Comparison of ENCODE assay signal across 1 cellular context in the genomic region with DNA sequence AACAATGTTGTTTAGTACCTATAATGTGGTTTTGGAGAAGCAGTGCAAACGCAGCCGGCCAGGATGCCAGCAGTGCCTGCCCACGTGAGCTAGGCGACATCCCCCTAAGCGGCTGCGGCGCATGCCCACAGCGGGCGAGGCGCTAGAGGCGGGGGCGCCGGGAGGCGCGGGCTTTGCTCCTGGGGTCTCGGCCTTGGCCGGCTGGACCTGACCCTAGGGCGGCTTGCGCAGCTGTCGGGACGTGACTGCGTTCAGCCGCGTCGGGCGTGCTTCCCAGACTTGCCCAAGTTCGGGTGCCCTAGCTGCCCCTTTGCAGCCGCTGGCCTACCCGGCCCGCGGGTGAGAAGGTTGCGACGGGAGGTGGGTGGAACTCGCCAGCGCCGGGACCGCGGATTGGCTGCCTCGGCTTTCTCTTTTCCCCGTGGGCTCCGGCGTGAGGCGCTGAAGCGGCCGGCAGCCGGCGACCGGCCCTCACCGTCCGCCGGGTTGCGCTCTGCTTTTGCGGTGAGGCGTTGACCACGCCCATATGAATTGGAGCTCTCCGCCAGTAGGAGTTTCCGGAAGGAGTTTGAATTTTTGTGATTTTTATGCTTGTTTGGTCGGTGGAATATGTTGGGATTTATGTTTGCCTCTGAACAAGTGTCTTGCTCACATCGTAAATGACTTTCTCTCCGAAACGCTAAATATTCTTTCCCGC.
TF ChIP-seq lines count a peak whose summit lies in the region.

A gene (plus strand): TSS at position 122 of the 697 bp plus-strand sequence. CDS start 599 bp downstream, outside the sequence.

TF ChIP-seq in HEK293, 187 proteins besides CTCF, POLR2A, EP300 and RAD21 (continued from another document and continues in another):
- TF ChIP-seq KLF1 (tag by site-specific recombination; IDR thresholded peaks at IDR 0.05) (peak; percentile 53; the same call in 1 of the 2 replicates), ZNF10 (tag by site-specific recombination; IDR thresholded peaks at IDR 0.05) (0 out of 2 replicates have a peak, but pooled peaks have one; percentile 10), ZBTB48 (tag by site-specific recombination; IDR thresholded peaks at IDR 0.05) (no peak), ZNF529 (tag by site-specific recombination; IDR thresholded peaks at IDR 0.05; ENCODE audit: insufficient replicate concordance) (no peak), ZNF561 (tag by site-specific recombination; IDR thresholded peaks at IDR 0.05; ENCODE audit: borderline replicate concordance) (peak; percentile 87; the same call in 1 of the 2 replicates), ZNF544 (tag by site-specific recombination; IDR thresholded peaks at IDR 0.05) (no peak), ZBTB1 (tag by site-specific recombination; IDR thresholded peaks at IDR 0.05) (no peak), BCL11B (tag by site-specific recombination; IDR thresholded peaks at IDR 0.05; ENCODE audit: low read depth) (peak; percentile 89), ZNF76 (tag by site-specific recombination; IDR thresholded peaks at IDR 0.05; ENCODE audit: borderline replicate concordance, low read depth) (peak; percentile 46; the same call in 1 of the 2 replicates), ZNF341 (tag by site-specific recombination; IDR thresholded peaks at IDR 0.05; ENCODE audit: low read depth) (peak; percentile 32; the same call in 1 of the 2 replicates), ZNF175 (tag by site-specific recombination; IDR thresholded peaks at IDR 0.05) (no peak), RBAK (tag by site-specific recombination; IDR thresholded peaks at IDR 0.05) (no peak), ZNF785 (tag by site-specific recombination; IDR thresholded peaks at IDR 0.05) (no peak), ZNF473 (tag by site-specific recombination; IDR thresholded peaks at IDR 0.05) (no peak), ZBTB20 (tag by site-specific recombination; IDR thresholded peaks at IDR 0.05) (peak; percentile 53), ZSCAN23 (tag by site-specific recombination; IDR thresholded peaks at IDR 0.05) (no peak), ZNF510 (tag by site-specific recombination; IDR thresholded peaks at IDR 0.05; ENCODE audit: insufficient replicate concordance) (no peak), ZNF791 (tag by site-specific recombination; IDR thresholded peaks at IDR 0.05) (no peak), ZNF501 (tag by site-specific recombination; IDR thresholded peaks at IDR 0.05) (peak; percentile 83; the same call in 1 of the 2 replicates), ZNF133 (tag by site-specific recombination; IDR thresholded peaks at IDR 0.05) (no peak), ZNF114 (tag by site-specific recombination; IDR thresholded peaks at IDR 0.05) (no peak), ZNF549 (tag by site-specific recombination; IDR thresholded peaks at IDR 0.05) (no peak), ZNF843 (tag by site-specific recombination; IDR thresholded peaks at IDR 0.05) (no peak), ZNF394 (tag by site-specific recombination; IDR thresholded peaks at IDR 0.05; ENCODE audit: borderline replicate concordance) (no peak), ZNF664 (tag by site-specific recombination; IDR thresholded peaks at IDR 0.05) (no peak), ZNF610 (tag by site-specific recombination; IDR thresholded peaks at IDR 0.05; ENCODE audit: borderline replicate concordance) (0 out of 2 replicates have a peak, but pooled peaks have one; percentile 54)
- TF ChIP-seq, protein P1, sequence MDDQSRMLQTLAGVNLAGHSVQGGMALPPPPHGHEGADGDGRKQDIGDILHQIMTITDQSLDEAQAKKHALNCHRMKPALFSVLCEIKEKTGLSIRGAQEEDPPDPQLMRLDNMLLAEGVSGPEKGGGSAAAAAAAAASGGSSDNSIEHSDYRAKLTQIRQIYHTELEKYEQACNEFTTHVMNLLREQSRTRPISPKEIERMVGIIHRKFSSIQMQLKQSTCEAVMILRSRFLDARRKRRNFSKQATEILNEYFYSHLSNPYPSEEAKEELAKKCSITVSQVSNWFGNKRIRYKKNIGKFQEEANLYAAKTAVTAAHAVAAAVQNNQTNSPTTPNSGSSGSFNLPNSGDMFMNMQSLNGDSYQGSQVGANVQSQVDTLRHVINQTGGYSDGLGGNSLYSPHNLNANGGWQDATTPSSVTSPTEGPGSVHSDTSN (CRISPR knock-in tag; IDR thresholded peaks at IDR 0.05): 0 out of 2 replicates have a peak, but pooled peaks have one; percentile 59
- TF ChIP-seq, protein P2, sequence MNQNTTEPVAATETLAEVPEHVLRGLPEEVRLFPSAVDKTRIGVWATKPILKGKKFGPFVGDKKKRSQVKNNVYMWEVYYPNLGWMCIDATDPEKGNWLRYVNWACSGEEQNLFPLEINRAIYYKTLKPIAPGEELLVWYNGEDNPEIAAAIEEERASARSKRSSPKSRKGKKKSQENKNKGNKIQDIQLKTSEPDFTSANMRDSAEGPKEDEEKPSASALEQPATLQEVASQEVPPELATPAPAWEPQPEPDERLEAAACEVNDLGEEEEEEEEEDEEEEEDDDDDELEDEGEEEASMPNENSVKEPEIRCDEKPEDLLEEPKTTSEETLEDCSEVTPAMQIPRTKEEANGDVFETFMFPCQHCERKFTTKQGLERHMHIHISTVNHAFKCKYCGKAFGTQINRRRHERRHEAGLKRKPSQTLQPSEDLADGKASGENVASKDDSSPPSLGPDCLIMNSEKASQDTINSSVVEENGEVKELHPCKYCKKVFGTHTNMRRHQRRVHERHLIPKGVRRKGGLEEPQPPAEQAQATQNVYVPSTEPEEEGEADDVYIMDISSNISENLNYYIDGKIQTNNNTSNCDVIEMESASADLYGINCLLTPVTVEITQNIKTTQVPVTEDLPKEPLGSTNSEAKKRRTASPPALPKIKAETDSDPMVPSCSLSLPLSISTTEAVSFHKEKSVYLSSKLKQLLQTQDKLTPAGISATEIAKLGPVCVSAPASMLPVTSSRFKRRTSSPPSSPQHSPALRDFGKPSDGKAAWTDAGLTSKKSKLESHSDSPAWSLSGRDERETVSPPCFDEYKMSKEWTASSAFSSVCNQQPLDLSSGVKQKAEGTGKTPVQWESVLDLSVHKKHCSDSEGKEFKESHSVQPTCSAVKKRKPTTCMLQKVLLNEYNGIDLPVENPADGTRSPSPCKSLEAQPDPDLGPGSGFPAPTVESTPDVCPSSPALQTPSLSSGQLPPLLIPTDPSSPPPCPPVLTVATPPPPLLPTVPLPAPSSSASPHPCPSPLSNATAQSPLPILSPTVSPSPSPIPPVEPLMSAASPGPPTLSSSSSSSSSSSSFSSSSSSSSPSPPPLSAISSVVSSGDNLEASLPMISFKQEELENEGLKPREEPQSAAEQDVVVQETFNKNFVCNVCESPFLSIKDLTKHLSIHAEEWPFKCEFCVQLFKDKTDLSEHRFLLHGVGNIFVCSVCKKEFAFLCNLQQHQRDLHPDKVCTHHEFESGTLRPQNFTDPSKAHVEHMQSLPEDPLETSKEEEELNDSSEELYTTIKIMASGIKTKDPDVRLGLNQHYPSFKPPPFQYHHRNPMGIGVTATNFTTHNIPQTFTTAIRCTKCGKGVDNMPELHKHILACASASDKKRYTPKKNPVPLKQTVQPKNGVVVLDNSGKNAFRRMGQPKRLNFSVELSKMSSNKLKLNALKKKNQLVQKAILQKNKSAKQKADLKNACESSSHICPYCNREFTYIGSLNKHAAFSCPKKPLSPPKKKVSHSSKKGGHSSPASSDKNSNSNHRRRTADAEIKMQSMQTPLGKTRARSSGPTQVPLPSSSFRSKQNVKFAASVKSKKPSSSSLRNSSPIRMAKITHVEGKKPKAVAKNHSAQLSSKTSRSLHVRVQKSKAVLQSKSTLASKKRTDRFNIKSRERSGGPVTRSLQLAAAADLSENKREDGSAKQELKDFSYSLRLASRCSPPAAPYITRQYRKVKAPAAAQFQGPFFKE (tag by site-specific recombination; IDR thresholded peaks at IDR 0.05; ENCODE audit: borderline replicate concordance): no peak
- TF ChIP-seq, protein P3, sequence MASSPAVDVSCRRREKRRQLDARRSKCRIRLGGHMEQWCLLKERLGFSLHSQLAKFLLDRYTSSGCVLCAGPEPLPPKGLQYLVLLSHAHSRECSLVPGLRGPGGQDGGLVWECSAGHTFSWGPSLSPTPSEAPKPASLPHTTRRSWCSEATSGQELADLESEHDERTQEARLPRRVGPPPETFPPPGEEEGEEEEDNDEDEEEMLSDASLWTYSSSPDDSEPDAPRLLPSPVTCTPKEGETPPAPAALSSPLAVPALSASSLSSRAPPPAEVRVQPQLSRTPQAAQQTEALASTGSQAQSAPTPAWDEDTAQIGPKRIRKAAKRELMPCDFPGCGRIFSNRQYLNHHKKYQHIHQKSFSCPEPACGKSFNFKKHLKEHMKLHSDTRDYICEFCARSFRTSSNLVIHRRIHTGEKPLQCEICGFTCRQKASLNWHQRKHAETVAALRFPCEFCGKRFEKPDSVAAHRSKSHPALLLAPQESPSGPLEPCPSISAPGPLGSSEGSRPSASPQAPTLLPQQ (tag by site-specific recombination; IDR thresholded peaks at IDR 0.05): peak; percentile 62; the same call in 1 of the 2 replicates
- TF ChIP-seq, protein P4, sequence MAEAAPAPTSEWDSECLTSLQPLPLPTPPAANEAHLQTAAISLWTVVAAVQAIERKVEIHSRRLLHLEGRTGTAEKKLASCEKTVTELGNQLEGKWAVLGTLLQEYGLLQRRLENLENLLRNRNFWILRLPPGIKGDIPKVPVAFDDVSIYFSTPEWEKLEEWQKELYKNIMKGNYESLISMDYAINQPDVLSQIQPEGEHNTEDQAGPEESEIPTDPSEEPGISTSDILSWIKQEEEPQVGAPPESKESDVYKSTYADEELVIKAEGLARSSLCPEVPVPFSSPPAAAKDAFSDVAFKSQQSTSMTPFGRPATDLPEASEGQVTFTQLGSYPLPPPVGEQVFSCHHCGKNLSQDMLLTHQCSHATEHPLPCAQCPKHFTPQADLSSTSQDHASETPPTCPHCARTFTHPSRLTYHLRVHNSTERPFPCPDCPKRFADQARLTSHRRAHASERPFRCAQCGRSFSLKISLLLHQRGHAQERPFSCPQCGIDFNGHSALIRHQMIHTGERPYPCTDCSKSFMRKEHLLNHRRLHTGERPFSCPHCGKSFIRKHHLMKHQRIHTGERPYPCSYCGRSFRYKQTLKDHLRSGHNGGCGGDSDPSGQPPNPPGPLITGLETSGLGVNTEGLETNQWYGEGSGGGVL (tag by site-specific recombination; IDR thresholded peaks at IDR 0.05): no peak
- TF ChIP-seq, protein P5, sequence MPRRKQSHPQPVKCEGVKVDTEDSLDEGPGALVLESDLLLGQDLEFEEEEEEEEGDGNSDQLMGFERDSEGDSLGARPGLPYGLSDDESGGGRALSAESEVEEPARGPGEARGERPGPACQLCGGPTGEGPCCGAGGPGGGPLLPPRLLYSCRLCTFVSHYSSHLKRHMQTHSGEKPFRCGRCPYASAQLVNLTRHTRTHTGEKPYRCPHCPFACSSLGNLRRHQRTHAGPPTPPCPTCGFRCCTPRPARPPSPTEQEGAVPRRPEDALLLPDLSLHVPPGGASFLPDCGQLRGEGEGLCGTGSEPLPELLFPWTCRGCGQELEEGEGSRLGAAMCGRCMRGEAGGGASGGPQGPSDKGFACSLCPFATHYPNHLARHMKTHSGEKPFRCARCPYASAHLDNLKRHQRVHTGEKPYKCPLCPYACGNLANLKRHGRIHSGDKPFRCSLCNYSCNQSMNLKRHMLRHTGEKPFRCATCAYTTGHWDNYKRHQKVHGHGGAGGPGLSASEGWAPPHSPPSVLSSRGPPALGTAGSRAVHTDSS (tag by site-specific recombination; IDR thresholded peaks at IDR 0.05): no peak
- TF ChIP-seq, protein P6, sequence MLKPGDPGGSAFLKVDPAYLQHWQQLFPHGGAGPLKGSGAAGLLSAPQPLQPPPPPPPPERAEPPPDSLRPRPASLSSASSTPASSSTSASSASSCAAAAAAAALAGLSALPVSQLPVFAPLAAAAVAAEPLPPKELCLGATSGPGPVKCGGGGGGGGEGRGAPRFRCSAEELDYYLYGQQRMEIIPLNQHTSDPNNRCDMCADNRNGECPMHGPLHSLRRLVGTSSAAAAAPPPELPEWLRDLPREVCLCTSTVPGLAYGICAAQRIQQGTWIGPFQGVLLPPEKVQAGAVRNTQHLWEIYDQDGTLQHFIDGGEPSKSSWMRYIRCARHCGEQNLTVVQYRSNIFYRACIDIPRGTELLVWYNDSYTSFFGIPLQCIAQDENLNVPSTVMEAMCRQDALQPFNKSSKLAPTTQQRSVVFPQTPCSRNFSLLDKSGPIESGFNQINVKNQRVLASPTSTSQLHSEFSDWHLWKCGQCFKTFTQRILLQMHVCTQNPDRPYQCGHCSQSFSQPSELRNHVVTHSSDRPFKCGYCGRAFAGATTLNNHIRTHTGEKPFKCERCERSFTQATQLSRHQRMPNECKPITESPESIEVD (tag by site-specific recombination; IDR thresholded peaks at IDR 0.05): peak; percentile 58; the same call in 1 of the 2 replicates
- TF ChIP-seq, protein P7, sequence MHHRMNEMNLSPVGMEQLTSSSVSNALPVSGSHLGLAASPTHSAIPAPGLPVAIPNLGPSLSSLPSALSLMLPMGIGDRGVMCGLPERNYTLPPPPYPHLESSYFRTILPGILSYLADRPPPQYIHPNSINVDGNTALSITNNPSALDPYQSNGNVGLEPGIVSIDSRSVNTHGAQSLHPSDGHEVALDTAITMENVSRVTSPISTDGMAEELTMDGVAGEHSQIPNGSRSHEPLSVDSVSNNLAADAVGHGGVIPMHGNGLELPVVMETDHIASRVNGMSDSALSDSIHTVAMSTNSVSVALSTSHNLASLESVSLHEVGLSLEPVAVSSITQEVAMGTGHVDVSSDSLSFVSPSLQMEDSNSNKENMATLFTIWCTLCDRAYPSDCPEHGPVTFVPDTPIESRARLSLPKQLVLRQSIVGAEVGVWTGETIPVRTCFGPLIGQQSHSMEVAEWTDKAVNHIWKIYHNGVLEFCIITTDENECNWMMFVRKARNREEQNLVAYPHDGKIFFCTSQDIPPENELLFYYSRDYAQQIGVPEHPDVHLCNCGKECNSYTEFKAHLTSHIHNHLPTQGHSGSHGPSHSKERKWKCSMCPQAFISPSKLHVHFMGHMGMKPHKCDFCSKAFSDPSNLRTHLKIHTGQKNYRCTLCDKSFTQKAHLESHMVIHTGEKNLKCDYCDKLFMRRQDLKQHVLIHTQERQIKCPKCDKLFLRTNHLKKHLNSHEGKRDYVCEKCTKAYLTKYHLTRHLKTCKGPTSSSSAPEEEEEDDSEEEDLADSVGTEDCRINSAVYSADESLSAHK (tag by site-specific recombination; IDR thresholded peaks at IDR 0.05): 0 out of 2 replicates have a peak, but pooled peaks have one; percentile 24
- TF ChIP-seq, protein P8, sequence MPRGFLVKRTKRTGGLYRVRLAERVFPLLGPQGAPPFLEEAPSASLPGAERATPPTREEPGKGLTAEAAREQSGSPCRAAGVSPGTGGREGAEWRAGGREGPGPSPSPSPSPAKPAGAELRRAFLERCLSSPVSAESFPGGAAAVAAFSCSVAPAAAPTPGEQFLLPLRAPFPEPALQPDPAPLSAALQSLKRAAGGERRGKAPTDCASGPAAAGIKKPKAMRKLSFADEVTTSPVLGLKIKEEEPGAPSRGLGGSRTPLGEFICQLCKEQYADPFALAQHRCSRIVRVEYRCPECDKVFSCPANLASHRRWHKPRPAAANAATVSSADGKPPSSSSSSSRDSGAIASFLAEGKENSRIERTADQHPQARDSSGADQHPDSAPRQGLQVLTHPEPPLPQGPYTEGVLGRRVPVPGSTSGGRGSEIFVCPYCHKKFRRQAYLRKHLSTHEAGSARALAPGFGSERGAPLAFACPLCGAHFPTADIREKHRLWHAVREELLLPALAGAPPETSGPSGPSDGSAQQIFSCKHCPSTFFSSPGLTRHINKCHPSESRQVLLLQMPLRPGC (tag by site-specific recombination; IDR thresholded peaks at IDR 0.05): peak; percentile 89
